Comparison of ENCODE assay signal across 12 cellular contexts in genomic region chr19:35216833-35217707, GRCh38. TPM values are rescaled to one million over a fixed set of nuclear protein-coding genes. Genes with fewer than 3 reads are reported as not detected.
DNase-seq lines count a peak whose midpoint lies in the region; ATAC-seq and TF ChIP-seq lines count a peak whose summit lies in the region.
"Had no signal": no experiment of that assay in that cellular context is flagged by ENCODE, and none has a peak within 500 bp of the region (broad histone marks: within the 10 kb centered on the region; RNA-seq: fewer than 3 reads in every experiment).

No MANE protein-coding gene starts in this region.

- in situ Hi-C loops in gastrocnemius medialis (cut with MboI; ENCODE audit: low sequenced_read_pairs in 4 of 4): no loop called here

- no peak for ATAC-seq in gastrocnemius medialis
- ATAC-seq in GM18498 (IDR thresholded peaks at IDR 0.05; ENCODE audit: unreplicated experiment): no peak

- TF ChIP-seq POLR2A in adrenal gland (IDR thresholded peaks at IDR 0.05) (no peak), gastrocnemius medialis (IDR thresholded peaks at IDR 0.05) (no peak)

- H3K27me3 ChIP-seq in OCI-LY1 (ENCODE audit: insufficient read depth, low read length) (no peaks in the 10 kb centered on the region), adrenal gland (no peaks in the 10 kb centered on the region), gastrocnemius medialis (no peaks in the 10 kb centered on the region)
- H3K27me3 ChIP-seq: pancreas had no signal

- H4K20me1 ChIP-seq in OCI-LY1 (ENCODE audit: insufficient read depth, low read length): no peaks in the 10 kb centered on the region

- peaks cover 6% of the 10 kb centered on the region; the same call in 1 of the 2 replicates for H3K9me3 ChIP-seq in OCI-LY1 (ENCODE audit: low read length)
- H3K9me3 ChIP-seq in adrenal gland (replicated peaks in 1 of 3): no peaks in the 10 kb centered on the region
- H3K9me3 ChIP-seq in gastrocnemius medialis: no peaks in the 10 kb centered on the region
- H3K9me3 ChIP-seq: pancreas had no signal

- TF ChIP-seq CTCF in OCI-LY1 (IDR thresholded peaks at IDR 0.05; ENCODE audit: low read length): peak; percentile 65
- no peak for TF ChIP-seq CTCF in adrenal gland (IDR thresholded peaks at IDR 0.05)
- TF ChIP-seq CTCF in gastrocnemius medialis (IDR thresholded peaks at IDR 0.05 in 4 of 5, conservative IDR thresholded peaks at IDR 0.05 in 1 of 5): no peak

- WGBS in adrenal gland, 4 donors: 68 to 87% (median 77%) methylated on average over 3 of the region's 3 CpGs

- H3K9ac ChIP-seq in OCI-LY1 (ENCODE audit: low read length): no peak overlapping the region

- H3K79me2 ChIP-seq in OCI-LY1 (ENCODE audit: insufficient read depth, low read length): no peaks in the 10 kb centered on the region

- no peaks in the 10 kb centered on the region for H3K9me2 ChIP-seq in OCI-LY1 (ENCODE audit: low read depth, low read length)

- peaks cover 51% of the 10 kb centered on the region for H3K4me1 ChIP-seq in OCI-LY1 (ENCODE audit: insufficient read depth, low read length, severe bottlenecking)
- peaks cover 17 to 31% of the 10 kb centered on the region in 2 donors for H3K4me1 ChIP-seq in adrenal gland (replicated peaks in 1 of 2)
- H3K4me1 ChIP-seq in gastrocnemius medialis: peaks cover 12 to 19% of the 10 kb centered on the region in 2 donors

- H3K4me3 ChIP-seq in OCI-LY1 (ENCODE audit: low read depth, low read length, poor library complexity, severe bottlenecking): no peak overlapping the region
- H3K4me3 ChIP-seq in adrenal gland: no peak overlapping the region
- no peak overlapping the region for H3K4me3 ChIP-seq in gastrocnemius medialis
- H3K4me3 ChIP-seq: pancreas, tibial artery had no signal

- no peaks in the 10 kb centered on the region for H3F3A ChIP-seq in OCI-LY1 (ENCODE audit: insufficient read depth, low read length)

- H3K4me2 ChIP-seq in OCI-LY1 (ENCODE audit: low read length): no peak overlapping the region

- intact Hi-C loops in adrenal gland (cut with DNase I): no loop called here
- intact Hi-C loops in gastrocnemius medialis (cut with DNase I; ENCODE audit: low total_unique reads): no loop called here

- no peak overlapping the region for H2AFZ ChIP-seq in OCI-LY1 (ENCODE audit: low read length)

- DNase-seq in NCI-H345 (lab: John Stamatoyannopoulos, UW) (peak; percentile 36), NCI-H345 treated with DMSO at 0.1 percent for 48 hours (lab: John Stamatoyannopoulos, UW; ENCODE audit: unreplicated experiment) (no peak), adrenal gland (peak; percentile 34 to 72 (median 59)), gastrocnemius medialis (peak; percentile 22 to 29), GM03348 (ENCODE audit: low spot score) (no peak), NCI-H82 treated with DMSO at 0.1 percent for 48 hours (lab: John Stamatoyannopoulos, UW; ENCODE audit: unreplicated experiment) (no peak)
- DNase-seq: SW 1271 had no signal

- peak overlapping the region; percentile 99 for H3K27ac ChIP-seq in OCI-LY1 (ENCODE audit: low read depth, low read length, poor library complexity, severe bottlenecking)
- H3K27ac ChIP-seq in adrenal gland: peak overlapping the region in 1 of 5 donors; percentile 40
- H3K27ac ChIP-seq in gastrocnemius medialis: peak overlapping the region in 1 of 4 donors; percentile 33
- H3K27ac ChIP-seq: tibial artery had no signal

- no peaks in the 10 kb centered on the region; the same call in 1 of the 2 replicates for H3K36me3 ChIP-seq in OCI-LY1 (ENCODE audit: insufficient read depth, low read length)
- no peaks in the 10 kb centered on the region for H3K36me3 ChIP-seq in adrenal gland (replicated peaks in 1 of 2)
- no peaks in the 10 kb centered on the region for H3K36me3 ChIP-seq in gastrocnemius medialis
- H3K36me3 ChIP-seq: pancreas, tibial artery had no signal

RNA-seq across cellular contexts. Expression of gene FAM187B, which starts 11.5 kb away (rescaled TPM):
- total RNA-seq in adrenal gland: under 1 TPM in 1 of 8 donors, not detected in 7; 0.18 TPM
- under 1 TPM in 2 of 3 donors, not detected in 1; 0.13 to 0.48 TPM for polyA plus RNA-seq in adrenal gland
- not detected for total RNA-seq in gastrocnemius medialis
- total RNA-seq: pancreas had no signal
- polyA plus RNA-seq: AG04450, pancreas had no signal

RNA-seq across cellular contexts. Expression of gene LSR, which starts 31.7 kb away (rescaled TPM):
- 100 to 1,000 TPM in 1 of 8 donors, 10 to 100 TPM in 7; 30.2 to 106 (median 60.1) TPM for total RNA-seq in adrenal gland
- 10 to 100 TPM in 2 of 3 donors, 1 to 10 TPM in 1; 8.2 to 87.8 (median 62.7) TPM for polyA plus RNA-seq in adrenal gland
- 10 to 100 TPM in 1 of 4 donors, 1 to 10 TPM in 3; 2.5 to 11.4 (median 5.2) TPM for total RNA-seq in gastrocnemius medialis

RNA-seq across cellular contexts. Expression of gene USF2, which starts 51.7 kb away (rescaled TPM):
- 100 to 1,000 TPM; 104 to 220 (median 146) TPM for total RNA-seq in adrenal gland
- polyA plus RNA-seq in adrenal gland: 100 to 1,000 TPM; 116 to 302 (median 169) TPM
- total RNA-seq in gastrocnemius medialis: 100 to 1,000 TPM; 118 to 169 (median 143) TPM

Comparison
In these comparisons a context has a peak if more than half of its experiments do, and no peak if none do; other contexts are left out.
1. DNase-seq: peak in NCI-H345 (single experiment), adrenal gland (7 of 7) and gastrocnemius medialis (2 of 2); none in NCI-H345 treated with DMSO at 0.1 percent for 48 hours (single experiment), GM03348 (single experiment) and NCI-H82 treated with DMSO at 0.1 percent for 48 hours (single experiment).